Comparison of ENCODE assay signal across 2 cellular contexts in genomic region chr6:112155900-112156299, GRCh38.
TF ChIP-seq lines count a peak whose summit lies in the region.

No MANE protein-coding gene starts in this region.

TF ChIP-seq in GM23338, 12 proteins besides CTCF, POLR2A, EP300 and RAD21:
- TF ChIP-seq REST (IDR thresholded peaks at IDR 0.05; ENCODE audit: unreplicated experiment), result no peak
- no peak for TF ChIP-seq ZNF114 (CRISPR knock-in tag; IDR thresholded peaks at IDR 0.05)
- TF ChIP-seq EZH2phosphoT487 (IDR thresholded peaks at IDR 0.05; ENCODE audit: unreplicated experiment), result no peak
- no peak for TF ChIP-seq CREB1 (CRISPR knock-in tag; IDR thresholded peaks at IDR 0.05; ENCODE audit: low read depth)
- no peak for TF ChIP-seq ZNF462 (CRISPR knock-in tag; IDR thresholded peaks at IDR 0.05)
- no peak for TF ChIP-seq POLR2AphosphoS5 (IDR thresholded peaks at IDR 0.05; ENCODE audit: low read depth)

TF ChIP-seq in WTC11, 78 proteins besides CTCF, POLR2A, EP300 and RAD21 (continued from another document):
- TF ChIP-seq AFF4 (CRISPR knock-in tag; IDR thresholded peaks at IDR 0.05; ENCODE audit: borderline replicate concordance) (no peak), ARID4B (CRISPR knock-in tag; IDR thresholded peaks at IDR 0.05; ENCODE audit: borderline replicate concordance) (no peak), ZNF423 (CRISPR knock-in tag; IDR thresholded peaks at IDR 0.05) (no peak), TEAD1 (CRISPR knock-in tag; IDR thresholded peaks at IDR 0.05) (no peak), GABPB1 (CRISPR knock-in tag; IDR thresholded peaks at IDR 0.05) (no peak), ZNF671 (CRISPR knock-in tag; IDR thresholded peaks at IDR 0.05) (no peak), CREM (CRISPR knock-in tag; IDR thresholded peaks at IDR 0.05) (no peak), AR (CRISPR knock-in tag; IDR thresholded peaks at IDR 0.05) (no peak), OVOL2 (CRISPR knock-in tag; IDR thresholded peaks at IDR 0.05; ENCODE audit: borderline replicate concordance) (no peak), ZNF219 (CRISPR knock-in tag; IDR thresholded peaks at IDR 0.05; ENCODE audit: borderline replicate concordance) (no peak), E2F4 (CRISPR knock-in tag; IDR thresholded peaks at IDR 0.05; ENCODE audit: borderline replicate concordance, low read depth) (no peak)
